9 cellular contexts compared by ENCODE assay signal in the genomic region with DNA sequence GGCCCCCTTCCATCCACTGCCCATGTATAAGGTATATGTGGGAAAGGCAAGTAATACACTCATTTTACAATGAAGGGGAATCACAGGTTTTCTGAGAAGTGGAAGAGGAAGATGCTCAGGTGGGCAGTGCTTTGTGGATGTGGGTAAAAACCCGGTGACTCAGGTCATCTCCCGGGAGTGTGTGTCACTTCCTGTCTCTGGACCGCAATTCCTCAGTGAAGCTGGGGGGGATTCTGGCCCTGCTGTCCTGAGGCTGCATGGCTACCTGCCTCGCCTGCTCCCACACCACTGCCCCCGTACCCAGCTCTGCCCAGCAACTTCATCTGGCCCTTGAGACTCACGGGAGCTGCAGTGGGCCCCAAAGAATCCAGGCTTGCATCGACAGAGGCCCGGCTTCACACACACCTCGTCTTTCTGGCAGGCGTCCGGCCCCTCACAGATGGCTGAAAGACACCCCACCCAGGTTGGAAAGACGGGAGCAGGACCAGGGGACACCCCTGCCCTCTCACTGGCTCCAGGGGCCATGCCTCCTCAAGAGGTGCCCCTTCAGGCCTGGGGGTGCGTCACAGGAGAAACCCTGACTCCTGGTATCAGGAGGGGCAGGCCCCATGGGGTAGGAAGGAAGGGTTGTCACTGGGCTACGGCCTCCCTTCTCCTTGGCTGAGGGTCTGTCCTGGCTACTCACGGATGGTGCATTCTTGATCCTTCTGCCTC. TPM values are rescaled to one million over a fixed set of nuclear protein-coding genes. Genes with fewer than 3 reads are reported as not detected.
DNase-seq lines count a peak whose midpoint lies in the region; ATAC-seq and TF ChIP-seq lines count a peak whose summit lies in the region.
"Had no signal": no experiment of that assay in that cellular context is flagged by ENCODE, and none has a peak within 500 bp of the region (broad histone marks: within the 10 kb centered on the region; RNA-seq: fewer than 3 reads in every experiment).

No MANE protein-coding gene starts in this region.

- H3K4me1 ChIP-seq in adrenal gland (replicated peaks in 1 of 2): peaks cover 12 to 31% of the 10 kb centered on the region in 2 donors
- peaks cover 46% of the 10 kb centered on the region for H3K4me1 ChIP-seq in mesenchymal stem cell (ENCODE audit: control insufficient read depth, insufficient read depth, low read depth, low read length)
- H3K4me1 ChIP-seq in uterus: peaks cover 0 to 17% of the 10 kb centered on the region in 2 donors

- ATAC-seq in HG03097 (IDR thresholded peaks at IDR 0.05; ENCODE audit: low FRiP score, unreplicated experiment): peak; percentile 26

- H2AFZ ChIP-seq in mesenchymal stem cell (ENCODE audit: low read depth, low read length): no peak overlapping the region

- peak overlapping the region; percentile 80 to 89 for H3K18ac ChIP-seq in mesenchymal stem cell (ENCODE audit: low read depth in 1 of 2, low read length in 2 of 2)

- H2BK12ac ChIP-seq in mesenchymal stem cell (ENCODE audit: low read length in 2 of 2): peak overlapping the region; percentile 51 to 99

- peak overlapping the region in 2 of 4 donors; percentile 12 to 69 for H3K4me3 ChIP-seq in adrenal gland
- no peak overlapping the region for H3K4me3 ChIP-seq in mesenchymal stem cell (ENCODE audit: insufficient read depth in 1 of 2, low read depth in 1 of 2, low read length in 2 of 2)
- peak overlapping the region; percentile 25 to 28 for H3K4me3 ChIP-seq in uterus

- H2BK15ac ChIP-seq in mesenchymal stem cell (ENCODE audit: low read depth, poor library complexity, severe bottlenecking): peak overlapping the region; percentile 52

- 51 to 71% (median 59%) methylated on average over 3 to 15 of the region's 15 CpGs for WGBS in adrenal gland, 4 donors
- WGBS in mesenchymal stem cell: 47% methylated on average over 15 of the region's 15 CpGs

- H3K27me3 ChIP-seq in adrenal gland: no peaks in the 10 kb centered on the region
- H3K27me3 ChIP-seq in mesenchymal stem cell (ENCODE audit: control insufficient read depth in 1 of 2, insufficient read depth in 1 of 2, low read length in 2 of 2): peaks cover 0 to 7% of the 10 kb centered on the region in 2 experiments
- no peaks in the 10 kb centered on the region for H3K27me3 ChIP-seq in uterus

- no peak for TF ChIP-seq POLR2A in adrenal gland (IDR thresholded peaks at IDR 0.05)
- no peak for TF ChIP-seq POLR2A in uterus (IDR thresholded peaks at IDR 0.05)

- no peak overlapping the region for H2BK5ac ChIP-seq in mesenchymal stem cell (ENCODE audit: low read depth, low read length, poor library complexity, severe bottlenecking)

- TF ChIP-seq CTCF in adrenal gland (IDR thresholded peaks at IDR 0.05): no peak
- no peak for TF ChIP-seq CTCF in uterus (IDR thresholded peaks at IDR 0.05)

- H3K4me2 ChIP-seq in mesenchymal stem cell (ENCODE audit: low read length, poor library complexity, severe bottlenecking): no peak overlapping the region

- H4K8ac ChIP-seq in mesenchymal stem cell (ENCODE audit: low read length): peak overlapping the region; percentile 90

- peak overlapping the region in 1 of 2 experiments; percentile 79 for H3K14ac ChIP-seq in mesenchymal stem cell (ENCODE audit: low read length in 2 of 2)

- no peak overlapping the region for H3K9ac ChIP-seq in mesenchymal stem cell (ENCODE audit: low read length)

- H3K9me3 ChIP-seq in adrenal gland (replicated peaks in 1 of 3) (no peaks in the 10 kb centered on the region), mesenchymal stem cell (ENCODE audit: control insufficient read depth, low read length) (no peaks in the 10 kb centered on the region), uterus (no peaks in the 10 kb centered on the region)

- no peaks in the 10 kb centered on the region for H3K36me3 ChIP-seq in adrenal gland (replicated peaks in 1 of 2)
- peaks cover 6 to 9% of the 10 kb centered on the region in 2 experiments for H3K36me3 ChIP-seq in mesenchymal stem cell (ENCODE audit: control insufficient read depth in 1 of 2, insufficient read depth in 2 of 2, low read depth in 1 of 2, low read length in 2 of 2)
- no peaks in the 10 kb centered on the region for H3K36me3 ChIP-seq in uterus

- H2BK120ac ChIP-seq in mesenchymal stem cell (ENCODE audit: low read depth, low read length): peak overlapping the region; percentile 0

- intact Hi-C loops in adrenal gland (cut with DNase I): loop anchor here in 1 of 2 donors (5.0 kb wide), 1 partner anchor 67 kb away; no protein-coding TSS in a partner anchor
- intact Hi-C loops in uterus (cut with DNase I; ENCODE audit: low total_unique reads): loop anchor here (5.0 kb wide), 1 partner anchor 62 kb away; no protein-coding TSS in a partner anchor

- H3K4ac ChIP-seq in mesenchymal stem cell (ENCODE audit: low read depth in 1 of 2, low read length in 2 of 2): peak overlapping the region in 1 of 2 experiments; percentile 89

- DNase-seq in CD1c-positive myeloid dendritic cell (ENCODE audit: extremely low spot score): peak; percentile 82
- no peak for DNase-seq in adrenal gland
- DNase-seq in mesenchymal stem cell: peak; percentile 69
- DNase-seq in uterus: no peak
- no peak for DNase-seq in NCI-H1436 treated with DMSO at 0.1 percent for 48 hours (lab: John Stamatoyannopoulos, UW)
- DNase-seq in NCI-H1930 (lab: John Stamatoyannopoulos, UW): no peak
- no peak for DNase-seq in DMS153 (lab: John Stamatoyannopoulos, UW)

- peak overlapping the region in 1 of 2 experiments; percentile 57 for H3K23ac ChIP-seq in mesenchymal stem cell (ENCODE audit: low read length in 2 of 2)

- no peaks in the 10 kb centered on the region for H3K79me1 ChIP-seq in mesenchymal stem cell (replicated peaks; ENCODE audit: low read length, poor library complexity, severe bottlenecking)

- H3K27ac ChIP-seq in adrenal gland (peak overlapping the region in 3 of 5 donors; percentile 31 to 79 (median 62)), mesenchymal stem cell (ENCODE audit: low read length, poor library complexity, severe bottlenecking) (no peak overlapping the region), uterus (peak overlapping the region; percentile 56 to 75)
- H3K27ac ChIP-seq: epithelial cell of prostate had no signal

- peak overlapping the region; percentile 48 for H4K91ac ChIP-seq in mesenchymal stem cell (ENCODE audit: low read length)

- H2AK5ac ChIP-seq in mesenchymal stem cell (ENCODE audit: low read length, severe bottlenecking): peak overlapping the region; percentile 3

RNA-seq across cellular contexts. Expression of a gene that starts 0.9 kb away (rescaled TPM):
- total RNA-seq in adrenal gland: 10 to 100 TPM in 7 of 8 donors, 1 to 10 TPM in 1; 9.3 to 24.8 (median 18.9) TPM
- polyA plus RNA-seq in adrenal gland: 10 to 100 TPM in 2 of 3 donors, under 1 TPM in 1; 0.81 to 19.1 (median 10.5) TPM
- 3.0 TPM for polyA plus RNA-seq in mesenchymal stem cell (2013, experiment 1 of 2)
- 3.3 TPM for polyA plus RNA-seq in mesenchymal stem cell (2013, experiment 2 of 2)
- total RNA-seq in uterus: 10 to 100 TPM in 2 of 4 donors, 1 to 10 TPM in 2; 4.4 to 33.2 (median 14.2) TPM

RNA-seq across cellular contexts. Expression of a gene that starts 5.0 kb away (rescaled TPM):
- 10 to 100 TPM; 21.5 to 78.3 (median 36.2) TPM for total RNA-seq in adrenal gland
- polyA plus RNA-seq in adrenal gland: 10 to 100 TPM; 37.9 to 46.5 (median 40.4) TPM
- polyA plus RNA-seq in mesenchymal stem cell (2013, experiment 1 of 2): 10.4 TPM
- 10.6 TPM for polyA plus RNA-seq in mesenchymal stem cell (2013, experiment 2 of 2)
- total RNA-seq in uterus: 10 to 100 TPM in 2 of 4 donors, 1 to 10 TPM in 2; 1.5 to 13.3 (median 8.5) TPM

RNA-seq across cellular contexts. Expression of a gene that starts 16.0 kb away (rescaled TPM):
- total RNA-seq in adrenal gland (10 to 100 TPM; 12.3 to 32.5 (median 19.8) TPM), uterus (10 to 100 TPM in 1 of 4 donors, 1 to 10 TPM in 3; 3.6 to 15.6 (median 6.8) TPM)
- 10 to 100 TPM in 1 of 3 donors, 1 to 10 TPM in 2; 6.8 to 17.2 (median 7.5) TPM for polyA plus RNA-seq in adrenal gland
- 14.0 TPM for polyA plus RNA-seq in mesenchymal stem cell (2013, experiment 1 of 2)
- polyA plus RNA-seq in mesenchymal stem cell (2013, experiment 2 of 2): 13.3 TPM

RNA-seq across cellular contexts. Expression of a gene that starts 40.0 kb away (rescaled TPM):
- total RNA-seq in adrenal gland: 100 to 1,000 TPM; 179 to 748 (median 254) TPM
- 100 to 1,000 TPM; 107 to 439 (median 155) TPM for polyA plus RNA-seq in adrenal gland
- 89.1 TPM for polyA plus RNA-seq in mesenchymal stem cell (2013, experiment 1 of 2)
- 80.8 TPM for polyA plus RNA-seq in mesenchymal stem cell (2013, experiment 2 of 2)
- total RNA-seq in uterus: 100 to 1,000 TPM; 123 to 413 (median 243) TPM

Comparison
In these comparisons a context has a peak if more than half of its experiments do, and no peak if none do; other contexts are left out.
1. DNase-seq: peak in CD1c-positive myeloid dendritic cell (single experiment) and mesenchymal stem cell (single experiment); none in adrenal gland (0 of 7), uterus (0 of 2), NCI-H1436 treated with DMSO at 0.1 percent for 48 hours (single experiment), NCI-H1930 (0 of 2) and DMS153 (single experiment).
2. H3K4me3 ChIP-seq: peak in uterus (2 of 2); none in mesenchymal stem cell (0 of 2).